25 cellular contexts compared by ENCODE assay signal in the genomic region with DNA sequence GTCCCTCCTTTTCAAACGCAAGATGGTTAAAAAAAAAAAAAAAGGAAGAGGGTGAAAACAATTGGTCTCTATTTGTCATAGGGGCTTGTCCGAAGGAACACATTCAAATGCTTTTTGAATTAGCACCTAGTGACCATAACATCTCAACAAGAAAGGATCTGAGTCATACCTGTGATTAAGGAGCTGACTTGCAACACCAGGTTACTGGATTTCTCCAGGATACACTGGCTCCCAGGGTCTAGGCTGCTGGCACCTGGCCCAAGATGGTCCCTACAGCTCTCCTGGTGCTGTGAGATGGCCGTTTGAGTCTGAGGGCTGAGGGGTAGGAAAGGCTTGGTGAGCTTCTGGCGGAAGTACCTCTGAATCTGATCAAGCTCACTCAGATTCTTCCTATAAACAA. TPM values are rescaled to one million over a fixed set of nuclear protein-coding genes. Genes with fewer than 3 reads are reported as not detected.
A peak's percentile ranks its signal among the peaks of the same experiment; 100 is the strongest.
DNase-seq lines count a peak whose midpoint lies in the region; ATAC-seq, FAIRE-seq and TF ChIP-seq lines count a peak whose summit lies in the region.
"Had no signal": no experiment of that assay in that cellular context is flagged by ENCODE, and none has a peak within 500 bp of the region (broad histone marks: within the 10 kb centered on the region; RNA-seq: fewer than 3 reads in every experiment).

No MANE protein-coding gene starts in this region.

- no peak overlapping the region for H3K27ac ChIP-seq in A549
- H3K27ac ChIP-seq: neural progenitor cell, prostate gland, skin epidermis, WERI-Rb-1 had no signal

- DNase-seq in A549 (ENCODE audit: low read depth in 1 of 2, low spot score in 1 of 2) (peak in 1 of 2 experiments; percentile 21), HT1080 (ENCODE audit: low read depth) (peak; percentile 93), amniotic epithelial cell (ENCODE audit: low read depth) (peak; percentile 74), fibroblast of pulmonary artery (ENCODE audit: low read depth) (peak; percentile 28), HK-2 (ENCODE audit: unreplicated experiment) (no peak), cerebellar cortex (ENCODE audit: low spot score) (no peak), amygdala (lab: John Stamatoyannopoulos, UW) (no peak)
- DNase-seq: activated CD4-positive, alpha-beta memory T cell treated with anti-CD3 and anti-CD28 coated beads, Interleukin-2, amount 10 ng/mL, durations not matched to agents 7 days and 5 days; activated naive CD4-positive, alpha-beta T cell treated with anti-CD3 and anti-CD28 coated beads, Interleukin-2, amount 50 U/mL, for 16 hours; activated T-cell treated with anti-CD3 and anti-CD28 coated beads, Interleukin-2, amount 50 U/mL, for 4 hours; C1 segment of cervical spinal cord; left ventricle myocardium superior; NCI-H1092; NCI-H2029 treated with DMSO at 0.1 percent for 48 hours; NCI-H446; NK-92 treated with Interleukin-12 subunit alpha and Interleukin-12 subunit beta, amount 100 ng/mL, for 24 hours; Right ventricle myocardium superior; WERI-Rb-1 had no signal

- POLR2A ChIA-PET in A549 (lab: Yijun Ruan, JAX) = interaction anchor here (1.0 kb wide), 1 partner anchor 17 kb away, joined by 3 read pairs; no protein-coding TSS in a partner anchor

- H3K4me2 ChIP-seq in A549 = peak overlapping the region; percentile 17; the same call in 1 of the 3 replicates
- H3K4me2 ChIP-seq: neural progenitor cell had no signal

- ATAC-seq in A549 (peak; percentile 53 to 64; a peak in 4 of 6 replicates), GM21423 (IDR thresholded peaks at IDR 0.05; ENCODE audit: unreplicated experiment) (no peak)
- ATAC-seq: activated T-cell treated with anti-CD3 and anti-CD28 coated beads, Interleukin-2, amount 50 U/mL, for 4 hours; GM12878; left ventricle myocardium superior had no signal

- no peak overlapping the region for H3K4me3 ChIP-seq in A549
- no peak overlapping the region for H3K4me3 ChIP-seq in fibroblast of pulmonary artery (replicated peaks; ENCODE audit: low read depth, low read length)
- H3K4me3 ChIP-seq: GM12878, HAP-1, neural progenitor cell, prostate gland, skin epidermis had no signal

- WGBS in A549 (ENCODE audit: missing lambda C conversion rate) = 76% methylated on average over 4 of the region's 4 CpGs

- H3K4me1 ChIP-seq in A549 = peaks cover 32% of the 10 kb centered on the region
- H3K4me1 ChIP-seq: HAP-1, neural progenitor cell, prostate gland had no signal

- TF ChIP-seq EP300 in A549 (IDR thresholded peaks at IDR 0.05) = no peak

- no peak for FAIRE-seq in A549 (lab: Jason Lieb, UNC)
- FAIRE-seq: A204.1, GM12878 had no signal

- no peak for TF ChIP-seq POLR2A in A549 (IDR thresholded peaks at IDR 0.05; ENCODE audit: low read length)

- TF ChIP-seq CTCF in A549 (IDR thresholded peaks at IDR 0.05) = no peak
- TF ChIP-seq CTCF in fibroblast of pulmonary artery (IDR thresholded peaks at IDR 0.05; ENCODE audit: low read length, missing control alignments) = no peak

- no peak for TF ChIP-seq RAD21 in A549 (conservative IDR thresholded peaks at IDR 0.05 in 1 of 2, IDR thresholded peaks at IDR 0.05 in 1 of 2)

- CTCF ChIA-PET in A549 (lab: Yijun Ruan, JAX) = interaction anchor here (0.9 kb wide), 1 partner anchor 55 kb away, joined by 7 read pairs; the partner anchor contains the start of gene UCP2

- no peaks in the 10 kb centered on the region for H3K9me3 ChIP-seq in A549
- H3K9me3 ChIP-seq: HAP-1, prostate gland had no signal

TF ChIP-seq in A549, 52 proteins besides CTCF, POLR2A, EP300 and RAD21:
- TF ChIP-seq MYC (IDR thresholded peaks at IDR 0.05; ENCODE audit: borderline replicate concordance, low read length) (no peak), CBX2 (IDR thresholded peaks at IDR 0.05; ENCODE audit: borderline replicate concordance, low read depth) (no peak), RCOR1 (IDR thresholded peaks at IDR 0.05; ENCODE audit: low read depth, low read length) (no peak), NFE2L2 (conservative IDR thresholded peaks at IDR 0.05; ENCODE audit: low read length) (no peak)

RNA-seq across cellular contexts. Expression of gene UCP3, which starts 28.4 kb away (rescaled TPM):
- 1.3 and 1.6 TPM in 2 replicates for polyA plus RNA-seq in A549 (2011; rRNA removed)
- polyA plus RNA-seq in A549 (2012; cell fraction: cytosol; rRNA removed) = 1.6 and 2.0 TPM in 2 replicates
- polyA plus RNA-seq in A549 (2012; cell fraction: nucleus; rRNA removed) = 22.1 and 27.2 TPM in 2 replicates
- polyA plus RNA-seq in A549 (2017; fragmentation: RNase III; extraction: RNeasy Plus Mini Kit Qiagen cat#74134 plus additional on column Dnase treatment) = 1.5 to 1.8 TPM (median 1.7 TPM) in 3 replicates
- polyA minus RNA-seq in A549 (2011; rRNA and poly(A)+ RNA removed) = 1.9 and 2.8 TPM in 2 replicates
- 0.29 and 0.43 TPM in 2 replicates for total RNA-seq in HT1080 (2014; rRNA removed; shearing (Covaris generic))
- polyA plus RNA-seq in HT1080 (2015; cell fraction: cytosol; rRNA removed) = 0.10 and 0.55 TPM in 2 replicates
- 0.91 and 1.4 TPM in 2 replicates for polyA plus RNA-seq in HT1080 (2015; cell fraction: nucleus; rRNA removed)

RNA-seq across cellular contexts. Expression of gene UCP2, which starts 54.7 kb away (rescaled TPM):
- polyA plus RNA-seq in A549 (2011; rRNA removed) (51.6 and 54.7 TPM in 2 replicates), A549 (2017; fragmentation: RNase III; extraction: RNeasy Plus Mini Kit Qiagen cat#74134 plus additional on column Dnase treatment) (126 to 138 TPM (median 131 TPM) in 3 replicates)
- polyA plus RNA-seq in A549 (2012; cell fraction: cytosol; rRNA removed) = 96.9 and 124 TPM in 2 replicates
- polyA plus RNA-seq in A549 (2012; cell fraction: nucleus; rRNA removed) = 64.2 and 65.0 TPM in 2 replicates
- 152 and 192 TPM in 2 replicates for polyA minus RNA-seq in A549 (2011; rRNA and poly(A)+ RNA removed)
- total RNA-seq in HT1080 (2014; rRNA removed; shearing (Covaris generic)) = not detected in 2 replicates
- 0.28 TPM in 1 of 2 replicates, not detected in the other for polyA plus RNA-seq in HT1080 (2015; cell fraction: cytosol; rRNA removed)
- polyA plus RNA-seq in HT1080 (2015; cell fraction: nucleus; rRNA removed) = not detected in 2 replicates

Comparison
In these comparisons a context has a peak if more than half of its experiments do, and no peak if none do; other contexts are left out.
1. DNase-seq: peak in HT1080 (single experiment), amniotic epithelial cell (single experiment) and fibroblast of pulmonary artery (single experiment); none in HK-2 (single experiment), cerebellar cortex (single experiment) and amygdala (0 of 56).